19 cellular contexts compared by ENCODE assay signal in the genomic region with DNA sequence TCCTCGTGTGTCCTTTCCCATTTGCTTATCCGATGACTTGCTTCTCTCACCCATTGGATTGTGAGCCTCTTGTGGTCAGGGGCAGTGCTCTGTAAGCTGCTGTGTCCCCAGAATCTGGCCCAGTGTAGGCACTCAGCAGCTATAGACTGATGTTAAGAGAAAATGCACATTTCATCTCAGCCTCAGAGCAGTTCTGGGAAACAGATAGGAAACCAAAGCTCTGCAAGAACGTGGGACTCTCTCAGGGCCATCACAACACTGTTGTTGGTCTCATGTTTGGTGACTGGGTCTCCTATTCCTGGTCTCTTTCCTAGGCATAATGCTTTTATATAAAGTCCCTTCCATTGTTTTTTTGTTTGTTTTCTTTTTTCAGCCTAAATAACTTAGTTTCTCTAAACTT.
DNase-seq lines count a peak whose midpoint lies in the region; ATAC-seq, FAIRE-seq and TF ChIP-seq lines count a peak whose summit lies in the region.
"Had no signal": no experiment of that assay in that cellular context is flagged by ENCODE, and none has a peak within 500 bp of the region (broad histone marks: within the 10 kb centered on the region; RNA-seq: fewer than 3 reads in every experiment).

No MANE protein-coding gene starts in this region.

- H3K56ac ChIP-seq in H9 (ENCODE audit: insufficient read length, low read depth, low read length) (peak overlapping the region; percentile 45), H1 (replicated peaks; ENCODE audit: insufficient read length, low read depth, low read length) (no peak overlapping the region)

- H2AK5ac ChIP-seq in H9 (ENCODE audit: insufficient read length, low read length) (no peak overlapping the region), H1 (ENCODE audit: low read depth, low read length) (no peak overlapping the region; the same call in 1 of the 2 replicates)

- H3K9ac ChIP-seq in H9 (ENCODE audit: extremely low read depth, insufficient read length, low read length) (no peak overlapping the region), H1 (replicated peaks in 1 of 4; ENCODE audit: extremely low read depth in 1 of 4, low read depth in 3 of 4, low read length in 3 of 4) (no peak overlapping the region)
- H3K9ac ChIP-seq: BLaER1 had no signal

- H3K27ac ChIP-seq in H9 (ENCODE audit: insufficient read length, low read depth, low read length): no peak overlapping the region
- H3K27ac ChIP-seq in Panc1 (ENCODE audit: low read length): no peak overlapping the region
- no peak overlapping the region for H3K27ac ChIP-seq in H1 (ENCODE audit: low read depth, low read length)
- H3K27ac ChIP-seq: BLaER1 had no signal

- no peak overlapping the region for H4K5ac ChIP-seq in H9 (ENCODE audit: insufficient read length, low read depth, low read length)
- no peak overlapping the region for H4K5ac ChIP-seq in H1 (ENCODE audit: insufficient read length, low read depth, low read length)

- H3K79me2 ChIP-seq in H9 (ENCODE audit: insufficient read depth, low read length) (no peaks in the 10 kb centered on the region), H1 (ENCODE audit: control insufficient read depth in 1 of 2, insufficient read depth in 2 of 2, low read length in 2 of 2) (no peaks in the 10 kb centered on the region)

- no peak for TF ChIP-seq POLR2A in H1 (IDR thresholded peaks at IDR 0.05; ENCODE audit: control extremely low read depth in 1 of 2, low read depth in 2 of 2, low read length in 2 of 2)

- H2BK120ac ChIP-seq in H9 (ENCODE audit: low read depth, low read length, poor library complexity, severe bottlenecking) (no peak overlapping the region), H1 (replicated peaks; ENCODE audit: low read depth, low read length) (no peak overlapping the region)

- no peak overlapping the region for H2AFZ ChIP-seq in H9 (ENCODE audit: low read length)
- no peak overlapping the region for H2AFZ ChIP-seq in H1 (ENCODE audit: low read length)
- H2AFZ ChIP-seq: GM23338 had no signal

- H3K18ac ChIP-seq in H9 (ENCODE audit: insufficient read length, low read depth, low read length) (no peak overlapping the region), H1 (ENCODE audit: extremely low read depth, low read length) (no peak overlapping the region)

- H4K20me1 ChIP-seq in H9 (ENCODE audit: control insufficient read depth, insufficient read depth, insufficient read length) (no peaks in the 10 kb centered on the region), H1 (replicated peaks in 1 of 2; ENCODE audit: control insufficient read depth in 1 of 2, insufficient read depth in 2 of 2, low read length in 2 of 2) (peaks cover 1 to 2% of the 10 kb centered on the region in 2 experiments)
- H4K20me1 ChIP-seq: BLaER1 had no signal

- CTCF ChIA-PET in activated CD8-positive, alpha-beta T cell treated with anti-CD3 and anti-CD28 coated beads, Interleukin-2, amount 10 ng/mL, durations not matched to agents 7 days and 5 days (lab: Charles Lee): no interaction called here
- CTCF ChIA-PET in activated CD8-positive, alpha-beta T cell treated with anti-CD3 and anti-CD28 coated beads for 36 hours (lab: Charles Lee): no interaction called here
- CTCF ChIA-PET in Panc1 (lab: Charles Lee) (no interaction called here), H1 (lab: Charles Lee; ENCODE audit: partially characterized antibody) (interaction anchor here (0.9 kb wide), 1 partner anchor 86 kb away, joined by 3 read pairs; no protein-coding TSS in a partner anchor)

- in situ Hi-C loops in Panc1 (cut with HindIII; ENCODE audit: low pct_unique_long_range_greater_than_20kb, low sequenced_read_pairs) (no loop called here), HAP-1 (cut with MboI; ENCODE audit: low sequenced_read_pairs) (no loop called here)

- H2BK5ac ChIP-seq in H9 (ENCODE audit: insufficient read length, low read length): no peak overlapping the region
- no peak overlapping the region for H2BK5ac ChIP-seq in H1 (ENCODE audit: low read depth, low read length)

- H2BK12ac ChIP-seq in H9 (ENCODE audit: insufficient read length, low read depth, low read length) (no peak overlapping the region), H1 (ENCODE audit: low read depth, low read length) (no peak overlapping the region)

- no peak overlapping the region for H3T11ph ChIP-seq in H9 (ENCODE audit: low read length)

- H3K4ac ChIP-seq in H9 (ENCODE audit: low read depth, low read length) (no peak overlapping the region), H1 (replicated peaks; ENCODE audit: insufficient read length, low read depth, low read length) (no peak overlapping the region)

- H4K91ac ChIP-seq in H9 (ENCODE audit: insufficient read length, low read depth, low read length) (no peak overlapping the region), H1 (replicated peaks; ENCODE audit: insufficient read length, low read length) (no peak overlapping the region)

- no peak overlapping the region for H3K27ac Mint-ChIP-seq in activated CD8-positive, alpha-beta T cell treated with anti-CD3 and anti-CD28 coated beads, Interleukin-2, amount 10 ng/mL, durations not matched to agents 7 days and 5 days
- H3K27ac Mint-ChIP-seq in activated CD8-positive, alpha-beta T cell treated with anti-CD3 and anti-CD28 coated beads for 36 hours: no peak overlapping the region
- H3K27ac Mint-ChIP-seq in H9: no peak overlapping the region
- no peak overlapping the region for H3K27ac Mint-ChIP-seq in stimulated activated memory B cell treated with anti-CD40 and anti-IgM and Interleukin-4, amounts not matched to agents 10 μg/mL and 1 μg/mL and 100 μg/mL, for 72 hours
- H3K27ac Mint-ChIP-seq: GM23338 had no signal

- H3K14ac ChIP-seq in H9 (ENCODE audit: insufficient read depth, low read length): no peak overlapping the region
- no peak overlapping the region for H3K14ac ChIP-seq in H1 (ENCODE audit: insufficient read length)

- peak; percentile 49 for ATAC-seq in activated CD8-positive, alpha-beta T cell treated with anti-CD3 and anti-CD28 coated beads, Interleukin-2, amount 10 ng/mL, durations not matched to agents 7 days and 5 days
- no peak for ATAC-seq in activated CD8-positive, alpha-beta T cell treated with anti-CD3 and anti-CD28 coated beads for 36 hours
- ATAC-seq in Panc1: peak; percentile 51; the same call in 1 of the 2 replicates
- ATAC-seq in stimulated activated memory B cell treated with anti-CD40 and anti-IgM and Interleukin-4, amounts not matched to agents 10 μg/mL and 1 μg/mL and 100 μg/mL, for 72 hours: no peak

- H3K27me3 Mint-ChIP-seq in activated CD8-positive, alpha-beta T cell treated with anti-CD3 and anti-CD28 coated beads, Interleukin-2, amount 10 ng/mL, durations not matched to agents 7 days and 5 days (ENCODE audit: low read depth): no peaks in the 10 kb centered on the region
- no peaks in the 10 kb centered on the region for H3K27me3 Mint-ChIP-seq in activated CD8-positive, alpha-beta T cell treated with anti-CD3 and anti-CD28 coated beads for 36 hours
- no peaks in the 10 kb centered on the region for H3K27me3 Mint-ChIP-seq in H9 (ENCODE audit: low read depth)
- H3K27me3 Mint-ChIP-seq in stimulated activated memory B cell treated with anti-CD40 and anti-IgM and Interleukin-4, amounts not matched to agents 10 μg/mL and 1 μg/mL and 100 μg/mL, for 72 hours: no peaks in the 10 kb centered on the region

- no peak for TF ChIP-seq EP300 in H1 (IDR thresholded peaks at IDR 0.05; ENCODE audit: borderline replicate concordance in 1 of 2, low read depth in 2 of 2, low read length in 2 of 2)

- H3K36me3 Mint-ChIP-seq in activated CD8-positive, alpha-beta T cell treated with anti-CD3 and anti-CD28 coated beads, Interleukin-2, amount 10 ng/mL, durations not matched to agents 7 days and 5 days (ENCODE audit: low read depth): no peaks in the 10 kb centered on the region
- H3K36me3 Mint-ChIP-seq in activated CD8-positive, alpha-beta T cell treated with anti-CD3 and anti-CD28 coated beads for 36 hours (ENCODE audit: low read depth): no peaks in the 10 kb centered on the region
- no peaks in the 10 kb centered on the region for H3K36me3 Mint-ChIP-seq in H9 (ENCODE audit: insufficient read depth in 1 of 3, low read depth in 3 of 3)
- H3K36me3 Mint-ChIP-seq in stimulated activated memory B cell treated with anti-CD40 and anti-IgM and Interleukin-4, amounts not matched to agents 10 μg/mL and 1 μg/mL and 100 μg/mL, for 72 hours: no peaks in the 10 kb centered on the region
- H3K36me3 Mint-ChIP-seq: CD4-positive, alpha-beta memory T cell had no signal

- H3K4me3 Mint-ChIP-seq in activated CD8-positive, alpha-beta T cell treated with anti-CD3 and anti-CD28 coated beads, Interleukin-2, amount 10 ng/mL, durations not matched to agents 7 days and 5 days: no peak overlapping the region
- no peak overlapping the region for H3K4me3 Mint-ChIP-seq in activated CD8-positive, alpha-beta T cell treated with anti-CD3 and anti-CD28 coated beads for 36 hours
- H3K4me3 Mint-ChIP-seq in H9: no peak overlapping the region
- H3K4me3 Mint-ChIP-seq in stimulated activated memory B cell treated with anti-CD40 and anti-IgM and Interleukin-4, amounts not matched to agents 10 μg/mL and 1 μg/mL and 100 μg/mL, for 72 hours: no peak overlapping the region
- H3K4me3 Mint-ChIP-seq: CD14-positive monocyte; CD4-positive, alpha-beta memory T cell; GM23338 had no signal

- H3K79me1 ChIP-seq in H9 (ENCODE audit: insufficient read depth, low read depth, low read length, poor library complexity, severe bottlenecking): no peaks in the 10 kb centered on the region
- H3K79me1 ChIP-seq in H1 (ENCODE audit: low read depth, low read length): no peaks in the 10 kb centered on the region; the same call in 1 of the 2 replicates

- intact Hi-C loops in activated CD8-positive, alpha-beta T cell treated with anti-CD3 and anti-CD28 coated beads for 36 hours (cut with micrococcal nuclease): no loop called here
- intact Hi-C loops in Panc1 (cut with micrococcal nuclease; ENCODE audit: unreplicated experiment): no loop called here

- H3K4me2 ChIP-seq in H9 (ENCODE audit: insufficient read depth, insufficient read length, low read length) (no peak overlapping the region), H1 (ENCODE audit: insufficient read depth in 1 of 2, low read depth in 2 of 2, low read length in 2 of 2) (no peak overlapping the region)
- H3K4me2 ChIP-seq: BLaER1, GM23338 had no signal

- no peak for DNase-seq in activated CD8-positive, alpha-beta T cell treated with anti-CD3 and anti-CD28 coated beads, Interleukin-2, amount 10 ng/mL, durations not matched to agents 7 days and 5 days
- DNase-seq in activated CD8-positive, alpha-beta T cell treated with anti-CD3 and anti-CD28 coated beads for 36 hours: no peak
- DNase-seq in H9: no peak
- DNase-seq in Panc1 (ENCODE audit: low read depth, low spot score): no peak
- DNase-seq in H1 (ENCODE audit: low read depth in 1 of 2, low spot score in 2 of 2): no peak
- DNase-seq in iPS-NIHi11 (ENCODE audit: low spot score): no peak
- DNase-seq in HAP-1 (ENCODE audit: low spot score in 2 of 2): no peak
- DNase-seq: 8988T; CD4-positive, alpha-beta memory T cell; DMS153; DMS79; GDM1; H7 had no signal

- H3K4me3 ChIP-seq in Panc1 (ENCODE audit: low read depth in 2 of 2, low read length in 2 of 2) (no peak overlapping the region), H1 (ENCODE audit: extremely low read depth in 1 of 4, insufficient read depth in 2 of 4, low read depth in 3 of 4, low read length in 4 of 4) (no peak overlapping the region), HAP-1 (no peak overlapping the region)
- H3K4me3 ChIP-seq: BLaER1, GM23338 had no signal

- no TSS peak for BruUV-seq in Panc1 (replicated peaks; lab: Mats Ljungman, UMichigan)

- no peak for TF ChIP-seq RAD21 in H1 (IDR thresholded peaks at IDR 0.05 in 1 of 2, conservative IDR thresholded peaks at IDR 0.05 in 1 of 2; ENCODE audit: low read depth in 2 of 2, low read length in 2 of 2)

- POLR2A ChIA-PET in activated CD8-positive, alpha-beta T cell treated with anti-CD3 and anti-CD28 coated beads, Interleukin-2, amount 10 ng/mL, durations not matched to agents 7 days and 5 days (lab: Charles Lee): no interaction called here
- POLR2A ChIA-PET in activated CD8-positive, alpha-beta T cell treated with anti-CD3 and anti-CD28 coated beads for 36 hours (lab: Charles Lee): no interaction called here
- POLR2A ChIA-PET in Panc1 (lab: Charles Lee): no interaction called here
- POLR2A ChIA-PET in H1 (lab: Charles Lee; ENCODE audit: partially characterized antibody): no interaction called here

- H3K27me3 ChIP-seq in H9 (ENCODE audit: insufficient read depth, low read length) (no peaks in the 10 kb centered on the region), Panc1 (ENCODE audit: control insufficient read depth, insufficient read depth, low read length) (no peaks in the 10 kb centered on the region), H1 (replicated peaks in 1 of 4; ENCODE audit: control insufficient read depth in 3 of 4, extremely low read depth in 1 of 4, insufficient read depth in 3 of 4, low read length in 3 of 4) (no peaks in the 10 kb centered on the region), HAP-1 (ENCODE audit: low read depth) (no peaks in the 10 kb centered on the region)
- H3K27me3 ChIP-seq: BLaER1 had no signal

- H3K23ac ChIP-seq in H9 (ENCODE audit: insufficient read length, low read depth, low read length): no peak overlapping the region
- H3K23ac ChIP-seq in H1 (ENCODE audit: insufficient read length): no peak overlapping the region

- no peak overlapping the region for H2BK15ac ChIP-seq in H9 (ENCODE audit: low read depth, low read length)
- no peak overlapping the region for H2BK15ac ChIP-seq in H1 (ENCODE audit: low read length)

- peaks cover 9% of the 10 kb centered on the region for H3K4me1 Mint-ChIP-seq in activated CD8-positive, alpha-beta T cell treated with anti-CD3 and anti-CD28 coated beads, Interleukin-2, amount 10 ng/mL, durations not matched to agents 7 days and 5 days (ENCODE audit: low read depth)
- peaks cover 8% of the 10 kb centered on the region for H3K4me1 Mint-ChIP-seq in activated CD8-positive, alpha-beta T cell treated with anti-CD3 and anti-CD28 coated beads for 36 hours (ENCODE audit: low read depth)
- H3K4me1 Mint-ChIP-seq in H9: no peaks in the 10 kb centered on the region
- H3K4me1 Mint-ChIP-seq in stimulated activated memory B cell treated with anti-CD40 and anti-IgM and Interleukin-4, amounts not matched to agents 10 μg/mL and 1 μg/mL and 100 μg/mL, for 72 hours: peaks cover 15% of the 10 kb centered on the region
- H3K4me1 Mint-ChIP-seq: GM23338 had no signal

- no peak for FAIRE-seq in H1 (lab: Jason Lieb, UNC)
- FAIRE-seq: GM12892, GM18507 had no signal

- H3K9me3 ChIP-seq in H9 (ENCODE audit: control insufficient read depth, low read depth, low read length): no peaks in the 10 kb centered on the region
- no peaks in the 10 kb centered on the region for H3K9me3 ChIP-seq in Panc1 (ENCODE audit: control insufficient read depth, insufficient read depth, low read depth, low read length)
- H3K9me3 ChIP-seq in H1 (ENCODE audit: insufficient read depth in 2 of 2, low read depth in 1 of 2, low read length in 1 of 2): no peaks in the 10 kb centered on the region
- no peaks in the 10 kb centered on the region for H3K9me3 ChIP-seq in HAP-1
- H3K9me3 ChIP-seq: BLaER1 had no signal

- H3K36me3 ChIP-seq in Panc1 (ENCODE audit: control insufficient read depth, insufficient read depth, low read length) (no peaks in the 10 kb centered on the region), H1 (ENCODE audit: control insufficient read depth in 2 of 4, insufficient read depth in 4 of 4, low read length in 3 of 4) (no peaks in the 10 kb centered on the region), HAP-1 (replicated peaks) (no peaks in the 10 kb centered on the region)
- H3K36me3 ChIP-seq: BLaER1 had no signal

- H3K4me1 ChIP-seq in H9 (ENCODE audit: insufficient read depth, low read length) (no peaks in the 10 kb centered on the region), Panc1 (ENCODE audit: control insufficient read depth, insufficient read depth, low read length) (no peaks in the 10 kb centered on the region), H1 (replicated peaks in 1 of 4; ENCODE audit: control insufficient read depth in 3 of 4, insufficient read depth in 4 of 4, low read length in 3 of 4) (0 out of 7 replicates have a peak, but pooled peaks cover 0 to 2% (median 0%) of the 10 kb centered on the region in 4 experiments), HAP-1 (no peaks in the 10 kb centered on the region)

- H3K9me3 Mint-ChIP-seq in activated CD8-positive, alpha-beta T cell treated with anti-CD3 and anti-CD28 coated beads, Interleukin-2, amount 10 ng/mL, durations not matched to agents 7 days and 5 days (ENCODE audit: insufficient read depth): no peaks in the 10 kb centered on the region
- H3K9me3 Mint-ChIP-seq in activated CD8-positive, alpha-beta T cell treated with anti-CD3 and anti-CD28 coated beads for 36 hours: no peaks in the 10 kb centered on the region
- no peaks in the 10 kb centered on the region for H3K9me3 Mint-ChIP-seq in H9
- no peaks in the 10 kb centered on the region for H3K9me3 Mint-ChIP-seq in stimulated activated memory B cell treated with anti-CD40 and anti-IgM and Interleukin-4, amounts not matched to agents 10 μg/mL and 1 μg/mL and 100 μg/mL, for 72 hours
- H3K9me3 Mint-ChIP-seq: CD14-positive monocyte; CD4-positive, alpha-beta memory T cell; GM23338 had no signal

- no peak for TF ChIP-seq CTCF in activated CD8-positive, alpha-beta T cell treated with anti-CD3 and anti-CD28 coated beads for 36 hours (IDR thresholded peaks at IDR 0.05)
- TF ChIP-seq CTCF in H9 (conservative IDR thresholded peaks at IDR 0.05): no peak
- no peak for TF ChIP-seq CTCF in Panc1 (IDR thresholded peaks at IDR 0.05)
- no peak for TF ChIP-seq CTCF in H1 (IDR thresholded peaks at IDR 0.05; ENCODE audit: control extremely low read depth in 1 of 3, insufficient read depth in 1 of 3, low read depth in 1 of 3, low read length in 3 of 3)

- H2BK20ac ChIP-seq in H9 (ENCODE audit: low read depth, low read length, poor library complexity, severe bottlenecking) (no peak overlapping the region), H1 (ENCODE audit: low read length) (no peak overlapping the region)

- WGBS in H9 (ENCODE audit: extremely low coverage, insufficient read length, low lambda C conversion rate): no CpG with 5 or more reads among the region's 3 CpGs
- 93% methylated on average over 3 of the region's 3 CpGs; no CpG with 5 or more reads in 1 of the 2 experiments for WGBS in H1 (ENCODE audit: extremely low coverage in 1 of 2, insufficient coverage in 1 of 2, insufficient read length in 1 of 2, insufficient replicate concordance in 2 of 2, low coverage in 1 of 2, low lambda C conversion rate in 2 of 2, missing lambda C conversion rate in 1 of 2), 2 experiments

- H4K8ac ChIP-seq in H9 (replicated peaks; ENCODE audit: insufficient read length, low read depth, low read length): no peak overlapping the region
- peak overlapping the region; percentile 35; the same call in 1 of the 2 replicates for H4K8ac ChIP-seq in H1 (ENCODE audit: extremely low read depth, insufficient read depth, low read length)

- H3K23me2 ChIP-seq in H9 (ENCODE audit: insufficient read length, low read depth, low read length, poor library complexity, severe bottlenecking) (no peaks in the 10 kb centered on the region), H1 (ENCODE audit: low read depth, low read length) (no peaks in the 10 kb centered on the region)

Comparison
In these comparisons a context has a peak if more than half of its experiments do, and no peak if none do; other contexts are left out.
1. ATAC-seq: peak in activated CD8-positive, alpha-beta T cell treated with anti-CD3 and anti-CD28 coated beads, Interleukin-2, amount 10 ng/mL, durations not matched to agents 7 days and 5 days (single experiment) and Panc1 (single experiment); none in activated CD8-positive, alpha-beta T cell treated with anti-CD3 and anti-CD28 coated beads for 36 hours (single experiment) and stimulated activated memory B cell treated with anti-CD40 and anti-IgM and Interleukin-4, amounts not matched to agents 10 μg/mL and 1 μg/mL and 100 μg/mL, for 72 hours (single experiment).